In the genomic region with DNA sequence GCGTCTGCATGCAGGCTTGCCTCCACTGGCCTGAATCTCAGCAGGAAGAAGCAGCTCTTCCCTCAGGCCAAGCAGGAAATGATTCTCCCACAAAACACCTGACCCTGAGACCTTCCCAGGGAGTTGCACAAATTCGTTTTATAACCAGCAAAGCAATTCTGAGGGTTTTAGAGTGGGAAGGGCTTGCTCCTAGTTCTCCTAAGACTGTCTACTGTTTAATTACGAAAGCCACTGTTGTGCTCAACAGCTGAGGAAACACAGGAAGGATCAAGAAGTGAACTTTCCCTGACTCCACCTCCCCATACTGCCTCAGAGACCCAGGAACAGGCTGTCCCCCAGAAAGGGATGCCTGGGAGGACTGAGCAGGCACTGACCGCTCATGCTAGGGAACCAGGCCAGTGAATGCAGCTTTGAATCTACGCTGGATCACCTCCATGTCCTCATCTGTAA, we compare ENCODE assay signal across 11 cellular contexts. TPM values are rescaled to one million over a fixed set of nuclear protein-coding genes. Genes with fewer than 3 reads are reported as not detected.
DNase-seq lines count a peak whose midpoint lies in the region; ATAC-seq and TF ChIP-seq lines count a peak whose summit lies in the region.
"Had no signal": no experiment of that assay in that cellular context is flagged by ENCODE, and none has a peak within 500 bp of the region (broad histone marks: within the 10 kb centered on the region; RNA-seq: fewer than 3 reads in every experiment).

No MANE protein-coding gene starts in this region.

- H2AFZ ChIP-seq in OCI-LY7 (ENCODE audit: low read length): no peak overlapping the region

- no peaks in the 10 kb centered on the region for H3K79me2 ChIP-seq in OCI-LY7 (ENCODE audit: insufficient read depth, low read depth, low read length)

- H3K27me3 ChIP-seq in skeletal muscle tissue (ENCODE audit: control insufficient read depth in 3 of 3, insufficient read depth in 3 of 3, low read length in 3 of 3): no peaks in the 10 kb centered on the region
- H3K27me3 ChIP-seq in testis: no peaks in the 10 kb centered on the region
- H3K27me3 ChIP-seq: upper lobe of left lung had no signal

- peak overlapping the region; percentile 65 for H3K27ac Mint-ChIP-seq in WTC11
- no peak overlapping the region for H3K27ac Mint-ChIP-seq in activated CD4-positive, alpha-beta T cell treated with anti-CD3 and anti-CD28 coated beads for 36 hours

- DNase-seq in H4 (ENCODE audit: low spot score): peak; percentile 66
- no peak for DNase-seq in WTC11 (ENCODE audit: low spot score)
- DNase-seq in glomerular visceral epithelial cell (ENCODE audit: extremely low spot score): peak; percentile 25
- no peak for DNase-seq in testis
- no peak for DNase-seq in OCI-LY7 (ENCODE audit: low spot score)
- no peak for DNase-seq in activated CD4-positive, alpha-beta T cell treated with anti-CD3 and anti-CD28 coated beads for 36 hours
- DNase-seq in NCI-H526 treated with DMSO at 0.1 percent for 48 hours (lab: John Stamatoyannopoulos, UW): no peak
- DNase-seq: NCI-H748 treated with DMSO at 0.1 percent for 48 hours; stimulated activated CD4-positive, alpha-beta T cell treated with anti-CD3 and anti-CD28 coated beads, Interleukin-15, amount 100 ng/mL, for 24 hours had no signal

- ATAC-seq in WTC11: peak; percentile 36; the same call in 1 of the 2 replicates
- no peak for ATAC-seq in activated CD4-positive, alpha-beta T cell treated with anti-CD3 and anti-CD28 coated beads for 36 hours

- H3K27ac ChIP-seq in skeletal muscle tissue (ENCODE audit: low read depth, low read length): no peak overlapping the region
- H3K27ac ChIP-seq in testis: no peak overlapping the region
- H3K27ac ChIP-seq in OCI-LY7 (ENCODE audit: low read depth, low read length, poor library complexity, severe bottlenecking): no peak overlapping the region

- no peaks in the 10 kb centered on the region for H3K9me2 ChIP-seq in OCI-LY7 (ENCODE audit: insufficient read depth, low read length)

- no peaks in the 10 kb centered on the region for H3K36me3 ChIP-seq in skeletal muscle tissue (ENCODE audit: control insufficient read depth in 3 of 3, insufficient read depth in 3 of 3, low read length in 3 of 3)
- H3K36me3 ChIP-seq in testis (ENCODE audit: low read depth, missing control alignments): no peaks in the 10 kb centered on the region
- H3K36me3 ChIP-seq in OCI-LY7 (ENCODE audit: insufficient read depth, low read length): no peaks in the 10 kb centered on the region
- H3K36me3 ChIP-seq: upper lobe of left lung had no signal

- intact Hi-C loops in testis (cut with DNase I; ENCODE audit: low total_unique reads) (no loop called here), OCI-LY7 (cut with micrococcal nuclease; ENCODE audit: unreplicated experiment) (no loop called here)
- intact Hi-C loops in activated CD4-positive, alpha-beta T cell treated with anti-CD3 and anti-CD28 coated beads for 36 hours (cut with DNase I, micrococcal nuclease): no loop called here

- no peak overlapping the region for H3K4me3 Mint-ChIP-seq in WTC11
- H3K4me3 Mint-ChIP-seq in activated CD4-positive, alpha-beta T cell treated with anti-CD3 and anti-CD28 coated beads for 36 hours: no peak overlapping the region

- BruUV-seq in OCI-LY7 (replicated peaks; lab: Mats Ljungman, UMichigan): no TSS peak

- H3K4me2 ChIP-seq in OCI-LY7 (ENCODE audit: low read length): no peak overlapping the region

- H3K27me3 Mint-ChIP-seq in WTC11 (ENCODE audit: low read depth): no peaks in the 10 kb centered on the region
- H3K27me3 Mint-ChIP-seq in activated CD4-positive, alpha-beta T cell treated with anti-CD3 and anti-CD28 coated beads for 36 hours: no peaks in the 10 kb centered on the region

- POLR2A ChIA-PET in WTC11 (lab: Charles Lee): no interaction called here
- POLR2A ChIA-PET in OCI-LY7 (lab: Charles Lee): no interaction called here
- POLR2A ChIA-PET in activated CD4-positive, alpha-beta T cell treated with anti-CD3 and anti-CD28 coated beads for 36 hours (lab: Charles Lee): no interaction called here

- 44 to 65% methylated on average over 5 of the region's 5 CpGs for WGBS in testis, 2 donors

- no peak for TF ChIP-seq POLR2A in testis (IDR thresholded peaks at IDR 0.05)

- CTCF ChIA-PET in WTC11 (lab: Charles Lee) (no interaction called here), OCI-LY7 (lab: Charles Lee; ENCODE audit: unreplicated experiment) (no interaction called here)
- CTCF ChIA-PET in activated CD4-positive, alpha-beta T cell treated with anti-CD3 and anti-CD28 coated beads for 36 hours (lab: Charles Lee): interaction anchor here (0.5 kb wide), 1 partner anchor 39 kb away, joined by 3 read pairs; no protein-coding TSS in a partner anchor

- no peaks in the 10 kb centered on the region for H3K36me3 Mint-ChIP-seq in WTC11
- no peaks in the 10 kb centered on the region for H3K36me3 Mint-ChIP-seq in activated CD4-positive, alpha-beta T cell treated with anti-CD3 and anti-CD28 coated beads for 36 hours (ENCODE audit: low read depth)

- peak overlapping the region in 2 of 3 donors; percentile 4 to 22 for H3K9ac ChIP-seq in skeletal muscle tissue (ENCODE audit: low read depth in 1 of 3, low read length in 3 of 3)

- H3K4me1 Mint-ChIP-seq in WTC11: peaks cover 8% of the 10 kb centered on the region
- no peaks in the 10 kb centered on the region for H3K4me1 Mint-ChIP-seq in activated CD4-positive, alpha-beta T cell treated with anti-CD3 and anti-CD28 coated beads for 36 hours

- H3K9me3 ChIP-seq in skeletal muscle tissue (ENCODE audit: control insufficient read depth in 3 of 3, low read length in 3 of 3): no peaks in the 10 kb centered on the region
- no peaks in the 10 kb centered on the region for H3K9me3 ChIP-seq in testis
- no peaks in the 10 kb centered on the region for H3K9me3 ChIP-seq in OCI-LY7 (ENCODE audit: low read length)
- H3K9me3 ChIP-seq: upper lobe of left lung had no signal

- H4K20me1 ChIP-seq in OCI-LY7 (ENCODE audit: insufficient read depth, low read length): no peaks in the 10 kb centered on the region

- H3K4me3 ChIP-seq in skeletal muscle tissue (ENCODE audit: low read length in 3 of 3) (no peak overlapping the region), testis (no peak overlapping the region), OCI-LY7 (ENCODE audit: low read depth, low read length, poor library complexity, severe bottlenecking) (no peak overlapping the region)
- H3K4me3 ChIP-seq: upper lobe of left lung had no signal

- no peaks in the 10 kb centered on the region for H3K9me3 Mint-ChIP-seq in WTC11
- H3K9me3 Mint-ChIP-seq in activated CD4-positive, alpha-beta T cell treated with anti-CD3 and anti-CD28 coated beads for 36 hours (ENCODE audit: low read depth): no peaks in the 10 kb centered on the region

- TF ChIP-seq CTCF in WTC11 (IDR thresholded peaks at IDR 0.05): no peak
- TF ChIP-seq CTCF in testis (IDR thresholded peaks at IDR 0.05): no peak
- TF ChIP-seq CTCF in OCI-LY7 (conservative IDR thresholded peaks at IDR 0.05; ENCODE audit: low read length): no peak

- H3K4me1 ChIP-seq in skeletal muscle tissue (ENCODE audit: control insufficient read depth in 3 of 3, insufficient read depth in 3 of 3, low read length in 3 of 3) (peaks cover 6 to 8% (median 7%) of the 10 kb centered on the region in 3 donors), testis (peaks cover 15% of the 10 kb centered on the region), OCI-LY7 (ENCODE audit: insufficient read depth, low read length, poor library complexity, severe bottlenecking) (no peaks in the 10 kb centered on the region)

TF ChIP-seq in WTC11, 78 proteins besides CTCF, POLR2A, EP300 and RAD21 (continues in another document):
- TF ChIP-seq ZNF512 (CRISPR knock-in tag; IDR thresholded peaks at IDR 0.05; ENCODE audit: borderline replicate concordance): no peak
- no peak for TF ChIP-seq ZNF317 (CRISPR knock-in tag; IDR thresholded peaks at IDR 0.05; ENCODE audit: borderline replicate concordance, low read depth)
- TF ChIP-seq IRF1 (CRISPR knock-in tag; IDR thresholded peaks at IDR 0.05): no peak
- no peak for TF ChIP-seq ZBTB21 (CRISPR knock-in tag; IDR thresholded peaks at IDR 0.05; ENCODE audit: borderline replicate concordance)
- TF ChIP-seq ZNF232 (CRISPR knock-in tag; IDR thresholded peaks at IDR 0.05): no peak
- TF ChIP-seq CREM (CRISPR knock-in tag; IDR thresholded peaks at IDR 0.05): no peak
- TF ChIP-seq E2F5 (CRISPR knock-in tag; IDR thresholded peaks at IDR 0.05): no peak
- no peak for TF ChIP-seq HMGA2 (CRISPR knock-in tag; IDR thresholded peaks at IDR 0.05)
- no peak for TF ChIP-seq NR3C1 (CRISPR knock-in tag; conservative IDR thresholded peaks at IDR 0.05; ENCODE audit: low read depth)

RNA-seq across cellular contexts. Expression of gene PUM1, which starts 37.0 kb away (rescaled TPM):
- total RNA-seq in H4 (2014; rRNA removed; shearing (Covaris generic)): 29.6 and 31.7 TPM in 2 replicates
- total RNA-seq in WTC11 (2021) (142 to 151 TPM (median 147 TPM) in 3 replicates), skeletal muscle tissue (68.9 TPM), testis (10 to 100 TPM; 70.5 to 89.0 TPM), OCI-LY7 (2022) (97.5 and 112 TPM in 2 replicates)
- polyA plus RNA-seq in testis (ENCODE audit: insufficient read depth, low read depth, low replicate concordance): 41.3 TPM
- total RNA-seq in OCI-LY7 (2014; rRNA removed; shearing (Covaris generic)): 52.0 and 68.8 TPM in 2 replicates
- 10 to 100 TPM; 87.1 to 91.4 TPM for total RNA-seq in activated CD4-positive, alpha-beta T cell treated with anti-CD3 and anti-CD28 coated beads for 36 hours

Comparison
In these comparisons a context has a peak if more than half of its experiments do, and no peak if none do; other contexts are left out.
1. DNase-seq: peak in H4 (single experiment) and glomerular visceral epithelial cell (single experiment); none in WTC11 (single experiment), testis (single experiment), OCI-LY7 (single experiment), activated CD4-positive, alpha-beta T cell treated with anti-CD3 and anti-CD28 coated beads for 36 hours (single experiment) and NCI-H526 treated with DMSO at 0.1 percent for 48 hours (single experiment).